ENCODE assay signal across 8 cellular contexts in genomic region chr1:246647113-246647512, GRCh38.
DNase-seq lines count a peak whose midpoint lies in the region; ATAC-seq and TF ChIP-seq lines count a peak whose summit lies in the region.

No MANE protein-coding gene starts in this region.

- ATAC-seq in SK-N-SH treated with all-trans-retinoic acid at 6 μM for 48 hours, result peak; percentile 95
- ATAC-seq in psoas muscle, result peak; percentile 88 to 94 (median 92)
- no peak for ATAC-seq in HG02571 (IDR thresholded peaks at IDR 0.05; ENCODE audit: unreplicated experiment)

- H3K36me3 ChIP-seq in cardiac muscle cell (peaks cover 18% of the 10 kb centered on the region), psoas muscle (ENCODE audit: insufficient read depth in 1 of 2, low read depth in 1 of 2) (peaks cover 7 to 43% of the 10 kb centered on the region in 2 donors)

- H3K9me3 ChIP-seq in cardiac muscle cell (ENCODE audit: low read depth) (no peaks in the 10 kb centered on the region), psoas muscle (no peaks in the 10 kb centered on the region)

- CTCF ChIA-PET in RWPE1 (lab: Yijun Ruan, JAX), result interaction anchor here (0.7 kb wide), 1 partner anchor 80 kb away, joined by 3 read pairs; no protein-coding TSS in a partner anchor

- H3K27ac ChIP-seq in cardiac muscle cell (no peak overlapping the region), psoas muscle (peak overlapping the region; percentile 56), RWPE1 (no peak overlapping the region)

- 15 to 35% (median 17%) methylated on average over 10 of the region's 10 CpGs for WGBS in psoas muscle, 3 donors

- H3K4me3 ChIP-seq in cardiac muscle cell (no peak overlapping the region), psoas muscle (peak overlapping the region; percentile 16)

- peak; percentile 77 for TF ChIP-seq CTCF in cardiac muscle cell (IDR thresholded peaks at IDR 0.05; ENCODE audit: low read depth, low read length)
- peak; percentile 62 for TF ChIP-seq CTCF in psoas muscle (IDR thresholded peaks at IDR 0.05)
- TF ChIP-seq CTCF in RWPE1 (conservative IDR thresholded peaks at IDR 0.05; ENCODE audit: low read depth), result no peak

- H3K4me1 ChIP-seq in cardiac muscle cell (ENCODE audit: low read depth), result peaks cover 3% of the 10 kb centered on the region
- H3K4me1 ChIP-seq in psoas muscle, result peaks cover 27% of the 10 kb centered on the region

- DNase-seq in GM04504 (ENCODE audit: low read depth), result peak; percentile 12
- DNase-seq in cardiac muscle cell (ENCODE audit: low read depth in 1 of 2, low spot score in 1 of 2), result peak; percentile 76 to 79
- peak; percentile 48 to 77 for DNase-seq in psoas muscle
- DNase-seq in NCI-H226, result no peak
- no peak for DNase-seq in RKO (ENCODE audit: low spot score)
- DNase-seq in RWPE1 (ENCODE audit: low spot score), result no peak

- POLR2A ChIA-PET in RWPE1 (lab: Yijun Ruan, JAX; ENCODE audit: low non-redundant PET), result no interaction called here

- intact Hi-C loops in psoas muscle (cut with DNase I), result loop anchor here (1.0 to 5.0 kb wide), 3 partner anchors 45 to 105 kb away; no protein-coding TSS in a partner anchor

- no peaks in the 10 kb centered on the region for H3K27me3 ChIP-seq in cardiac muscle cell
- H3K27me3 ChIP-seq in psoas muscle (ENCODE audit: insufficient read depth in 3 of 3, low read length in 2 of 3), result no peaks in the 10 kb centered on the region

TF ChIP-seq in SK-N-SH treated with all-trans-retinoic acid at 6 μM for 48 hours, 23 proteins besides CTCF, POLR2A, EP300 and RAD21:
- TF ChIP-seq BACH2 (CRISPR knock-in tag; IDR thresholded peaks at IDR 0.05; ENCODE audit: borderline replicate concordance) (no peak), OSR1 (CRISPR knock-in tag; IDR thresholded peaks at IDR 0.05) (no peak), RARB (CRISPR knock-in tag; IDR thresholded peaks at IDR 0.05) (no peak), ISL1 (CRISPR knock-in tag; IDR thresholded peaks at IDR 0.05) (no peak)

Comparison
In these comparisons a context has a peak if more than half of its experiments do, and no peak if none do; other contexts are left out.
1. DNase-seq: peak in GM04504 (single experiment), cardiac muscle cell (2 of 2) and psoas muscle (2 of 2); none in NCI-H226 (single experiment), RKO (single experiment) and RWPE1 (single experiment).